Comparison of ENCODE assay signal across 8 cellular contexts in the genomic region with DNA sequence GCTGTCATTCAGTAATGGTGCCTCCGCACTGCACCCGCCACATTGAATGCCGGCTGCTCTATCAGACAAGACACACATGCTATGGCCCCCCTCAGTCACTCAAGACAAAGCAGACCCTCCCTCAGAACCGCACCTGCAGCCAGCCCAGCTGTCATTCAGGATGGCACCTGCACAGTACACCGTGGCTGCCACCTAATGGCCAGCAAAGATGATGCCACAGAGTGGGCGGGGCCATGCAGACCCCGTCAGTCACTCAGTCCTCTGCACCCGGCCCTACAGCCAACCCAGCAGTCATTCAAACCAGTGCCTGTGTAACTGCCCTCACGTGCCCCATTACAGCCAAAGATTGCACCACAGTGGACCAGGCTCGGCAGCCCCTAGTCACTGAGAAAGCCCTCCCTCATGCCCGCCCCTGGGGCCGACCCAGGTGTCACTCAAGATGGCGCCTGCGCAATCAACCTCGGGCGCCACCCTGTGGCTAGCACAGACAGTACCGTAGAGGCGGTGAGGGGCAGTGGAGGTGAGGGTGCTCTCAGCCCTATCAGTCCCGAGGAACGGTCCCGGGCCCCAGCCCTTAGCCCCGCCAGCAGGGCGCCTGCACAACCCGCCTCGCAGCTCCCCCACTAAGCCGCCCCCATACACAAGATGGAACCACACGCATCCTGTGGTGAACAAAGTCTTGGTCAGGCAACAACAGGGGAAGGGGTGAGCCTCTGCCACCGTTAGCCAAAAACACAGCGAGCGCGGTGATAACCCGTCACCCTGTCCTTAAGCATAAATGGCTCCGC. TPM values are rescaled to one million over a fixed set of nuclear protein-coding genes. Genes with fewer than 3 reads are reported as not detected.
A peak's percentile ranks its signal among the peaks of the same experiment; 100 is the strongest.
DNase-seq lines count a peak whose midpoint lies in the region; ATAC-seq and TF ChIP-seq lines count a peak whose summit lies in the region.
"Had no signal": no experiment of that assay in that cellular context is flagged by ENCODE, and none has a peak within 500 bp of the region (broad histone marks: within the 10 kb centered on the region; RNA-seq: fewer than 3 reads in every experiment).

No MANE protein-coding gene starts in this region.

- peak overlapping the region; percentile 37 to 73 (median 52) for H3K27ac ChIP-seq in right lobe of liver
- H3K27ac ChIP-seq in thoracic aorta, result peak overlapping the region; percentile 67 to 87

- peak; percentile 14 for DNase-seq in NAMALWA (ENCODE audit: low spot score)
- DNase-seq in cerebellar cortex (ENCODE audit: low spot score), result peak; percentile 89
- peak; percentile 72 to 91 (median 83) for DNase-seq in right lobe of liver
- DNase-seq in thoracic aorta (ENCODE audit: low spot score), result peak; percentile 27
- DNase-seq in HT-29 (ENCODE audit: low spot score), result no peak
- no peak for DNase-seq in DMS79 treated with DMSO at 0.1 percent for 48 hours (lab: John Stamatoyannopoulos, UW)

- H3K4me3 ChIP-seq in right lobe of liver, result peak overlapping the region; percentile 38 to 56 (median 48)
- peak overlapping the region; percentile 68 for H3K4me3 ChIP-seq in thoracic aorta

- no peaks in the 10 kb centered on the region for H3K4me1 ChIP-seq in right lobe of liver
- peaks cover 0 to 6% of the 10 kb centered on the region in 2 donors for H3K4me1 ChIP-seq in thoracic aorta (ENCODE audit: control insufficient read depth in 1 of 2, low read depth in 2 of 2)

- TF ChIP-seq CTCF in right lobe of liver (IDR thresholded peaks at IDR 0.05), result peak; percentile 31 to 61 (median 44)
- peak; percentile 25 for TF ChIP-seq CTCF in thoracic aorta (IDR thresholded peaks at IDR 0.05)

- peak; percentile 58 for TF ChIP-seq POLR2A in right lobe of liver (IDR thresholded peaks at IDR 0.05)

- ATAC-seq in right lobe of liver (peak; percentile 42 to 55 (median 50)), thoracic aorta (ENCODE audit: insufficient number of reproducible peaks, low FRiP score, low read depth) (no peak), GM21381 (IDR thresholded peaks at IDR 0.05; ENCODE audit: unreplicated experiment) (no peak)

- WGBS in right lobe of liver (ENCODE audit: insufficient coverage, low coverage, low lambda C conversion rate, missing lambda C conversion rate), result 32% methylated on average over 5 of the region's 33 CpGs

- no peaks in the 10 kb centered on the region for H3K36me3 ChIP-seq in right lobe of liver
- H3K36me3 ChIP-seq in thoracic aorta, result no peaks in the 10 kb centered on the region

- intact Hi-C loops in right lobe of liver (cut with DNase I), result no loop called here

- H3K27me3 ChIP-seq in right lobe of liver (no peaks in the 10 kb centered on the region), thoracic aorta (replicated peaks; ENCODE audit: insufficient read depth) (no peaks in the 10 kb centered on the region)

- H3K9me3 ChIP-seq in right lobe of liver (no peaks in the 10 kb centered on the region), thoracic aorta (no peaks in the 10 kb centered on the region)

RNA-seq across cellular contexts. Expression of a gene that starts 2.4 kb away (rescaled TPM):
- total RNA-seq in right lobe of liver, result 1 to 10 TPM; 3.0 to 9.5 (median 6.5) TPM
- total RNA-seq in thoracic aorta, result 10 to 100 TPM in 1 of 2 donors, 1 to 10 TPM in 1; 9.9 to 11.6 TPM
- total RNA-seq in HT-29 (2014; rRNA removed; shearing (Covaris generic)), result not detected in 2 replicates
- total RNA-seq: H1 had no signal

RNA-seq across cellular contexts. Expression of a gene that starts 2.4 kb away (rescaled TPM):
- total RNA-seq in right lobe of liver (1 to 10 TPM in 1 of 6 experiments, under 1 TPM in 1, not detected in 4; 0.22 to 1.8 TPM), thoracic aorta (1 to 10 TPM in 1 of 2 donors, not detected in 1; 1.4 TPM)
- total RNA-seq in HT-29 (2014; rRNA removed; shearing (Covaris generic)), result not detected in 2 replicates
- total RNA-seq: H1 had no signal

Comparison
In these comparisons a context has a peak if more than half of its experiments do, and no peak if none do; other contexts are left out.
1. DNase-seq: peak in NAMALWA (single experiment), cerebellar cortex (single experiment), right lobe of liver (3 of 3) and thoracic aorta (single experiment); none in HT-29 (single experiment) and DMS79 treated with DMSO at 0.1 percent for 48 hours (single experiment).
2. ATAC-seq: peak in right lobe of liver (4 of 4); none in thoracic aorta (single experiment) and GM21381 (single experiment).